ENCODE assay signal across 18 cellular contexts in the genomic region with DNA sequence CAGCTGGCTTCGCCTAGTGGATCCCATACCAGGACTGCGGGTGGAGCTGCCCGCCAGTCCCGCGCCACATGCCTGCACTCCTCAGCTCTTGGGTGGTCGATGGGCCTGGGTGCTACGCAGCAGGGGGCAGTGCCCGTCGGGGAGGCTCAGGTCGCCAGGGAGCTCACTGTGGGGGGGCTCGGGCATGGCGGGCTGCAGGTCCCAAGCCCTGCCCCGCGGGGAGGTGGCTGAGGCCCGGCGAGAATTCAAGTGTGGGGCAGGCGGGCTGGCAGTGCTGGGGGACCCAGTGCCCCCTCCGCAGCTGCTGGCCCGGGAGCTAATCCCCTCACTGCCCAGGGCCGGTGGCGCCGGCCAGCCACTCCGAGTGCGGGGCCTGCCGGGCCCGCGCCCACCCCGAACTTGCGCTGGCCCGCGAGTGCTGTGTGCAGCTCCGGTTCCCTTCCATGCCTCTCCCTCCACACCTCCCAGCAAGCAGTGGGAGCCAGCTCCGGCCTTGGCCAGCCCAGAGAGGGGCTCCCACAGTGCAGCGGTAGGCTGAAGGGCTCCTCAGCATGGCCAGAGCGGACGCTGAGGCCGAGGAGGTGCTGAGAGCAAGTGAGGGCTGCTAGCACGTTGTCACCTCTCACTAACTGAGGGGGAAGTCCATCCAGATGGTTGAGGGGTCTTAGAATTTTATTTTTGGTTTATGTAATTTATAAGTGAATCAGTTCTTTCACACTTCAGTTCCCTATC.
DNase-seq lines count a peak whose midpoint lies in the region; ATAC-seq and TF ChIP-seq lines count a peak whose summit lies in the region.
"Had no signal": no experiment of that assay in that cellular context is flagged by ENCODE, and none has a peak within 500 bp of the region (broad histone marks: within the 10 kb centered on the region; RNA-seq: fewer than 3 reads in every experiment).

No MANE protein-coding gene starts in this region.

- no peak overlapping the region for H3K4me3 ChIP-seq in CD4-positive, CD25-positive, alpha-beta regulatory T cell (ENCODE audit: low read depth, low read length)
- H3K4me3 ChIP-seq in endodermal cell (ENCODE audit: low read length), result peak overlapping the region; percentile 72
- H3K4me3 ChIP-seq: A549, GM23338 had no signal

- no peak for ATAC-seq in CD4-positive, CD25-positive, alpha-beta regulatory T cell (ENCODE audit: low read depth in 2 of 2)
- no peak for ATAC-seq in CD4-positive, alpha-beta T cell (ENCODE audit: poor library complexity)
- no peak for ATAC-seq in naive thymus-derived CD8-positive, alpha-beta T cell
- no peak for ATAC-seq in HG03025 (IDR thresholded peaks at IDR 0.05; ENCODE audit: low FRiP score, unreplicated experiment)
- ATAC-seq in stimulated activated effector memory CD8-positive, alpha-beta T cell treated with anti-CD3 and anti-CD28 coated beads, Interleukin-12 subunit alpha, Interleukin-12 subunit beta, amount 100 ng/mL, for 72 hours, result no peak
- ATAC-seq: A549, GM23338 had no signal

- H3K36me3 Mint-ChIP-seq in CD4-positive, CD25-positive, alpha-beta regulatory T cell, result peaks cover 5% of the 10 kb centered on the region
- no peaks in the 10 kb centered on the region for H3K36me3 Mint-ChIP-seq in CD4-positive, alpha-beta T cell (ENCODE audit: low read depth)
- peaks cover 35% of the 10 kb centered on the region for H3K36me3 Mint-ChIP-seq in endodermal cell (ENCODE audit: low read depth)
- H3K36me3 Mint-ChIP-seq in naive thymus-derived CD8-positive, alpha-beta T cell, result no peaks in the 10 kb centered on the region
- no peaks in the 10 kb centered on the region for H3K36me3 Mint-ChIP-seq in stimulated activated effector memory CD8-positive, alpha-beta T cell treated with anti-CD3 and anti-CD28 coated beads, Interleukin-12 subunit alpha, Interleukin-12 subunit beta, amount 100 ng/mL, for 72 hours

- H3K4me3 Mint-ChIP-seq in CD4-positive, CD25-positive, alpha-beta regulatory T cell, result peak overlapping the region in 2 of 4 donors; percentile 39 to 45
- no peak overlapping the region for H3K4me3 Mint-ChIP-seq in CD4-positive, alpha-beta T cell
- H3K4me3 Mint-ChIP-seq in endodermal cell, result no peak overlapping the region
- no peak overlapping the region for H3K4me3 Mint-ChIP-seq in naive thymus-derived CD8-positive, alpha-beta T cell
- no peak overlapping the region for H3K4me3 Mint-ChIP-seq in stimulated activated effector memory CD8-positive, alpha-beta T cell treated with anti-CD3 and anti-CD28 coated beads, Interleukin-12 subunit alpha, Interleukin-12 subunit beta, amount 100 ng/mL, for 72 hours
- H3K4me3 Mint-ChIP-seq: GM23338 had no signal

- no peak overlapping the region for H3K9ac ChIP-seq in endodermal cell (ENCODE audit: extremely low read depth, low read length, poor library complexity, severe bottlenecking)

- POLR2A ChIA-PET in CD4-positive, alpha-beta T cell (lab: Charles Lee), result interaction anchor here (0.9 kb wide), 1 partner anchor 29 kb away, joined by 3 read pairs; no protein-coding TSS in a partner anchor
- POLR2A ChIA-PET in naive thymus-derived CD8-positive, alpha-beta T cell (lab: Charles Lee), result interaction anchor here (2.1 kb wide), 1 partner anchor 332 kb away, joined by 12 read pairs; the partner anchor contains the start of gene IVNS1ABP

- H3K9me3 ChIP-seq in CD4-positive, CD25-positive, alpha-beta regulatory T cell (ENCODE audit: control insufficient read depth in 2 of 2, low read length in 2 of 2), result peaks cover 0 to 8% of the 10 kb centered on the region in 2 experiments
- H3K9me3 ChIP-seq in CD4-positive, alpha-beta T cell (ENCODE audit: control insufficient read depth, low read length), result peaks cover 6% of the 10 kb centered on the region
- H3K9me3 ChIP-seq in endodermal cell (ENCODE audit: control insufficient read depth, low read length), result peaks cover 66% of the 10 kb centered on the region
- H3K9me3 ChIP-seq: BE2C had no signal

- WGBS in endodermal cell (ENCODE audit: insufficient coverage in 1 of 2, insufficient read length in 1 of 2), 2 experiments, result 95 to 96% methylated on average over 10 to 38 of the region's 38 CpGs

- H3K27ac Mint-ChIP-seq in CD4-positive, CD25-positive, alpha-beta regulatory T cell, result peak overlapping the region; percentile 95 to 99 (median 96)
- peak overlapping the region; percentile 13 for H3K27ac Mint-ChIP-seq in CD4-positive, alpha-beta T cell
- H3K27ac Mint-ChIP-seq in endodermal cell, result no peak overlapping the region
- H3K27ac Mint-ChIP-seq in naive thymus-derived CD8-positive, alpha-beta T cell, result peak overlapping the region in 9 of 10 donors; percentile 0 to 91 (median 57)
- H3K27ac Mint-ChIP-seq in stimulated activated effector memory CD8-positive, alpha-beta T cell treated with anti-CD3 and anti-CD28 coated beads, Interleukin-12 subunit alpha, Interleukin-12 subunit beta, amount 100 ng/mL, for 72 hours, result no peak overlapping the region

- CTCF ChIA-PET in CD4-positive, alpha-beta T cell (lab: Charles Lee), result interaction anchor here (1.2 to 1.3 kb wide), 2 partner anchors 21 kb away, joined by 3 to 4 read pairs; no protein-coding TSS in a partner anchor

- DNase-seq in CD4-positive, CD25-positive, alpha-beta regulatory T cell, result no peak
- DNase-seq in CD4-positive, alpha-beta T cell, result no peak
- DNase-seq in endodermal cell, result no peak
- peak in 1 of 10 donors; percentile 53 for DNase-seq in naive thymus-derived CD8-positive, alpha-beta T cell
- no peak for DNase-seq in GM19238 (ENCODE audit: insufficient read length, low spot score)
- no peak for DNase-seq in stimulated activated effector memory CD8-positive, alpha-beta T cell treated with anti-CD3 and anti-CD28 coated beads, Interleukin-12 subunit alpha, Interleukin-12 subunit beta, amount 100 ng/mL, for 72 hours (ENCODE audit: low spot score in 2 of 2)
- DNase-seq: BE2C; Caco-2; CD8-positive, alpha-beta memory T cell; DMS53; H7; IMR-90; KBM-7 had no signal

- H3K9me3 Mint-ChIP-seq in CD4-positive, CD25-positive, alpha-beta regulatory T cell, result peaks cover 0 to 11% (median 0%) of the 10 kb centered on the region in 7 donors
- no peaks in the 10 kb centered on the region for H3K9me3 Mint-ChIP-seq in CD4-positive, alpha-beta T cell
- peaks cover 48% of the 10 kb centered on the region for H3K9me3 Mint-ChIP-seq in endodermal cell
- H3K9me3 Mint-ChIP-seq in naive thymus-derived CD8-positive, alpha-beta T cell, result peaks cover 0 to 8% (median 3%) of the 10 kb centered on the region in 9 donors
- H3K9me3 Mint-ChIP-seq in stimulated activated effector memory CD8-positive, alpha-beta T cell treated with anti-CD3 and anti-CD28 coated beads, Interleukin-12 subunit alpha, Interleukin-12 subunit beta, amount 100 ng/mL, for 72 hours, result no peaks in the 10 kb centered on the region

- H3K27ac ChIP-seq in CD4-positive, CD25-positive, alpha-beta regulatory T cell (ENCODE audit: insufficient read depth, low read length, poor library complexity, severe bottlenecking), result no peak overlapping the region
- H3K27ac ChIP-seq in CD4-positive, alpha-beta T cell (ENCODE audit: low read depth, low read length), result no peak overlapping the region
- no peak overlapping the region for H3K27ac ChIP-seq in endodermal cell (ENCODE audit: low read depth, low read length)
- H3K27ac ChIP-seq: C4-2B, HL-60 had no signal

- H3K36me3 ChIP-seq in CD4-positive, CD25-positive, alpha-beta regulatory T cell (ENCODE audit: control insufficient read depth, insufficient read depth, low read length), result no peaks in the 10 kb centered on the region
- no peaks in the 10 kb centered on the region for H3K36me3 ChIP-seq in endodermal cell (ENCODE audit: control insufficient read depth, insufficient read depth, low read length)
- H3K36me3 ChIP-seq: BE2C had no signal

- TF ChIP-seq CTCF in CD4-positive, alpha-beta T cell (IDR thresholded peaks at IDR 0.05), result no peak
- no peak for TF ChIP-seq CTCF in endodermal cell (conservative IDR thresholded peaks at IDR 0.05)

- H3K4me1 Mint-ChIP-seq in CD4-positive, CD25-positive, alpha-beta regulatory T cell, result peaks cover 33 to 62% (median 50%) of the 10 kb centered on the region in 4 donors
- peaks cover 45% of the 10 kb centered on the region for H3K4me1 Mint-ChIP-seq in CD4-positive, alpha-beta T cell (ENCODE audit: low read depth)
- H3K4me1 Mint-ChIP-seq in endodermal cell, result peaks cover 49% of the 10 kb centered on the region
- peaks cover 26 to 42% (median 36%) of the 10 kb centered on the region in 4 donors for H3K4me1 Mint-ChIP-seq in naive thymus-derived CD8-positive, alpha-beta T cell
- H3K4me1 Mint-ChIP-seq in stimulated activated effector memory CD8-positive, alpha-beta T cell treated with anti-CD3 and anti-CD28 coated beads, Interleukin-12 subunit alpha, Interleukin-12 subunit beta, amount 100 ng/mL, for 72 hours, result peaks cover 13% of the 10 kb centered on the region

- intact Hi-C loops in CD4-positive, alpha-beta T cell (cut with DNase I, micrococcal nuclease), result no loop called here

- no peaks in the 10 kb centered on the region for H3K27me3 ChIP-seq in CD4-positive, CD25-positive, alpha-beta regulatory T cell (ENCODE audit: control insufficient read depth, insufficient read depth, low read length)
- H3K27me3 ChIP-seq in CD4-positive, alpha-beta T cell (ENCODE audit: control insufficient read depth, insufficient read depth, low read length), result no peaks in the 10 kb centered on the region
- no peaks in the 10 kb centered on the region for H3K27me3 ChIP-seq in endodermal cell (ENCODE audit: control insufficient read depth, insufficient read depth, low read length, poor library complexity, severe bottlenecking)
- H3K27me3 ChIP-seq: BE2C had no signal

- H3K27me3 Mint-ChIP-seq in CD4-positive, CD25-positive, alpha-beta regulatory T cell, result no peaks in the 10 kb centered on the region
- no peaks in the 10 kb centered on the region for H3K27me3 Mint-ChIP-seq in CD4-positive, alpha-beta T cell
- H3K27me3 Mint-ChIP-seq in endodermal cell (ENCODE audit: insufficient read depth), result no peaks in the 10 kb centered on the region
- no peaks in the 10 kb centered on the region for H3K27me3 Mint-ChIP-seq in naive thymus-derived CD8-positive, alpha-beta T cell

- peaks cover 42% of the 10 kb centered on the region for H3K4me1 ChIP-seq in CD4-positive, CD25-positive, alpha-beta regulatory T cell (ENCODE audit: control insufficient read depth, insufficient read depth, low read length, poor library complexity, severe bottlenecking)
- peaks cover 6% of the 10 kb centered on the region for H3K4me1 ChIP-seq in endodermal cell (ENCODE audit: control insufficient read depth, insufficient read depth, low read length)
- H3K4me1 ChIP-seq: BE2C had no signal

Comparison
In these comparisons a context has a peak if more than half of its experiments do, and no peak if none do; other contexts are left out.
1. H3K27ac Mint-ChIP-seq: peak in CD4-positive, CD25-positive, alpha-beta regulatory T cell (3 of 3), CD4-positive, alpha-beta T cell (single experiment) and naive thymus-derived CD8-positive, alpha-beta T cell (9 of 10); none in endodermal cell (single experiment) and stimulated activated effector memory CD8-positive, alpha-beta T cell treated with anti-CD3 and anti-CD28 coated beads, Interleukin-12 subunit alpha, Interleukin-12 subunit beta, amount 100 ng/mL, for 72 hours (single experiment).